In the genomic region with DNA sequence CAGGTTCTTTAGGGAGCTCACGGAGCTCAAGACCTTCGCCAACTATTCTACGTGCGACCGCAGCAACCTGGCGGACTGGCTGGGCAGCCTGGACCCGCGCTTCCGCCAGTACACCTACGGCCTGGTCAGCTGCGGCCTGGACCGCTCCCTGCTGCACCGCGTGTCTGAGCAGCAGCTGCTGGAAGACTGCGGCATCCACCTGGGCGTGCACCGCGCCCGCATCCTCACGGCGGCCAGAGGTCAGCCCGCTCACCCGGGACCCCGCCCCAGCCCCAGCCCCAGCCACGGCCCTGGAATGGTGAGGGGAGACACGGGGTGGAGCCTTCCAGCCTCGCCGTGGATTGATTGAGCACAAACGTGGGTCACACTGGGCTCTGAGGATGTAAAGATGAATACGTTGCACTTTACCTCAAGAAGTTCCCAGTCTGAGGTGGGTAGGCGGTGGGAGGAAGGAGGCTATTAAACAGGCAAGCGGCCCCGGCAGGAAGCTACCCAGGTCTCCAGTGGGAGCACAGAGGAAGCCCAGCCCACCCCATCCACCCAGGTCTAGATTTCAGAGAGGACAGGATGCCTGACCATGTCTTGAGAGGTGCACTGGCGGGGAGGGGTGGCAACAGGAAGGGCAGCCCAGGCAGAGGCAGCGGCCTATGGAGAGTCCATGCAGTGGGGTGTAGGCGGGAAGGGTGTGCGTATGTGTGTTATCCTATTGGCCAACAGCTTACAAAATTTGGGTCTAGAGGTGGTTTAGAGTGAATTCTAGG, we compare ENCODE assay signal across 9 cellular contexts. TPM values are rescaled to one million over a fixed set of nuclear protein-coding genes. Genes with fewer than 3 reads are reported as not detected.
DNase-seq lines count a peak whose midpoint lies in the region; TF ChIP-seq lines count a peak whose summit lies in the region.
"Had no signal": no experiment of that assay in that cellular context is flagged by ENCODE, and none has a peak within 500 bp of the region (broad histone marks: within the 10 kb centered on the region; RNA-seq: fewer than 3 reads in every experiment).

No MANE protein-coding gene starts in this region.

- H3K4me3 ChIP-seq in iPS-20b (ENCODE audit: low read length) (peak overlapping the region; percentile 76), suprapubic skin (peak overlapping the region; percentile 62)

- H3K9ac ChIP-seq in iPS-20b (ENCODE audit: low read depth, low read length), result no peak overlapping the region

- no peak for TF ChIP-seq POLR2A in suprapubic skin (IDR thresholded peaks at IDR 0.05)

- H3K27me3 ChIP-seq in iPS-20b (ENCODE audit: insufficient read depth, low read length) (peaks cover 67% of the 10 kb centered on the region), suprapubic skin (no peaks in the 10 kb centered on the region)

- H3K36me3 ChIP-seq in iPS-20b (ENCODE audit: insufficient read depth, low read depth, low read length) (no peaks in the 10 kb centered on the region; the same call in 1 of the 2 replicates), suprapubic skin (peaks cover 24% of the 10 kb centered on the region)

- H3K27ac ChIP-seq in VCaP, result peak overlapping the region; percentile 89
- no peak overlapping the region for H3K27ac ChIP-seq in iPS-20b (ENCODE audit: low read length)
- peak overlapping the region; percentile 44 for H3K27ac ChIP-seq in suprapubic skin

- no peaks in the 10 kb centered on the region for H3K9me3 ChIP-seq in iPS-20b (ENCODE audit: insufficient read depth, low read depth, low read length)
- no peaks in the 10 kb centered on the region for H3K9me3 ChIP-seq in suprapubic skin

- peak; percentile 44 for DNase-seq in activated CD4-positive, alpha-beta T cell treated with anti-CD3 and anti-CD28 coated beads for 48 hours
- DNase-seq in activated CD4-positive, alpha-beta T cell treated with anti-CD3 and anti-CD28 coated beads for 1 hour, result no peak
- DNase-seq in suprapubic skin (ENCODE audit: low spot score in 2 of 2), result peak in 1 of 2 donors; percentile 44
- DNase-seq in NCI-H1436 (lab: John Stamatoyannopoulos, UW), result no peak
- DNase-seq in NCI-H2196 (lab: John Stamatoyannopoulos, UW; ENCODE audit: unreplicated experiment), result no peak
- DNase-seq in NCI-H1105 treated with DMSO at 0.1 percent for 48 hours (lab: John Stamatoyannopoulos, UW), result no peak
- DNase-seq: Karpas-422 had no signal

- no peaks in the 10 kb centered on the region for H3K4me1 ChIP-seq in iPS-20b (ENCODE audit: insufficient read depth, low read length)
- peaks cover 33% of the 10 kb centered on the region for H3K4me1 ChIP-seq in suprapubic skin

- TF ChIP-seq CTCF in VCaP (conservative IDR thresholded peaks at IDR 0.05) (no peak), suprapubic skin (IDR thresholded peaks at IDR 0.05) (no peak)

- 66% methylated on average over 10 of the region's 37 CpGs for WGBS in suprapubic skin

- TF ChIP-seq EP300 in suprapubic skin (IDR thresholded peaks at IDR 0.05), result no peak

RNA-seq across cellular contexts. Expression of a gene that starts 13.7 kb away (rescaled TPM):
- 10 to 100 TPM in 2 of 4 donors, 1 to 10 TPM in 2; 4.0 to 17.7 (median 11.6) TPM for total RNA-seq in suprapubic skin

RNA-seq across cellular contexts. Expression of a gene that starts 15.1 kb away (rescaled TPM):
- 1 to 10 TPM in 1 of 4 donors, under 1 TPM in 2, not detected in 1; 0.42 to 4.2 (median 0.42) TPM for total RNA-seq in suprapubic skin

RNA-seq across cellular contexts. Expression of a gene that starts 20.2 kb away (rescaled TPM):
- total RNA-seq in suprapubic skin, result not detected

RNA-seq across cellular contexts. Expression of a gene that starts 20.8 kb away (rescaled TPM):
- 1 to 10 TPM; 2.1 to 8.5 (median 3.5) TPM for total RNA-seq in suprapubic skin

RNA-seq across cellular contexts. Expression of a gene that starts 27.9 kb away (rescaled TPM):
- total RNA-seq in suprapubic skin, result 100 to 1,000 TPM in 1 of 4 donors, 10 to 100 TPM in 3; 52.9 to 103 (median 86.0) TPM
